19 cellular contexts compared by ENCODE assay signal in genomic region chr17:66698270-66698669, GRCh38.
DNase-seq lines count a peak whose midpoint lies in the region; ATAC-seq, FAIRE-seq and TF ChIP-seq lines count a peak whose summit lies in the region.
"Had no signal": no experiment of that assay in that cellular context is flagged by ENCODE, and none has a peak within 500 bp of the region (broad histone marks: within the 10 kb centered on the region; RNA-seq: fewer than 3 reads in every experiment).

No MANE protein-coding gene starts in this region.

- H3K27me3 ChIP-seq in HepG2 (ENCODE audit: control insufficient read depth in 1 of 2, insufficient read depth in 2 of 2, low read length in 2 of 2) (no peaks in the 10 kb centered on the region), right lobe of liver (no peaks in the 10 kb centered on the region)

- H3K4me1 ChIP-seq in HepG2 (ENCODE audit: insufficient read depth, low read length), result no peaks in the 10 kb centered on the region
- H3K4me1 ChIP-seq in right lobe of liver, result no peaks in the 10 kb centered on the region
- H3K4me1 ChIP-seq: Caco-2 had no signal

- H2AFZ ChIP-seq in HepG2 (ENCODE audit: low read length), result no peak overlapping the region
- H2AFZ ChIP-seq: GM23248 had no signal

- BruUV-seq in HepG2 (replicated peaks; lab: Mats Ljungman, UMichigan), result no TSS peak

- TF ChIP-seq POLR2A in HepG2 (IDR thresholded peaks at IDR 0.05; ENCODE audit: insufficient read depth in 1 of 2, low read depth in 2 of 2, low read length in 2 of 2) (no peak), right lobe of liver (IDR thresholded peaks at IDR 0.05) (no peak)

- TF ChIP-seq CTCF in HepG2 (CRISPR knock-in tag; IDR thresholded peaks at IDR 0.05) (no peak), right lobe of liver (IDR thresholded peaks at IDR 0.05) (no peak), chondrocyte (IDR thresholded peaks at IDR 0.05) (no peak)

- H3K36me3 Mint-ChIP-seq in activated T-cell treated with anti-CD3 and anti-CD28 coated beads, Interleukin-2, amount 50 U/mL, for 72 hours (ENCODE audit: insufficient read depth in 2 of 2), result peaks cover 25 to 53% of the 10 kb centered on the region in 2 donors
- H3K36me3 Mint-ChIP-seq in activated T-helper 17 cell treated with anti-CD3 and anti-CD28 coated beads, Interleukin-2, amount 50 U/mL, for 72 hours (ENCODE audit: low read depth), result peaks cover 78% of the 10 kb centered on the region
- peaks cover 25% of the 10 kb centered on the region for H3K36me3 Mint-ChIP-seq in chondrocyte (ENCODE audit: low read depth)

- intact Hi-C loops in HepG2 (cut with micrococcal nuclease; ENCODE audit: unreplicated experiment) (no loop called here), right lobe of liver (cut with DNase I) (no loop called here)

- ATAC-seq in activated T-cell treated with anti-CD3 and anti-CD28 coated beads, Interleukin-2, amount 50 U/mL, for 72 hours (replicated peaks in 1 of 2), result no peak
- ATAC-seq in HepG2 (no peak), right lobe of liver (no peak), HG02610 (IDR thresholded peaks at IDR 0.05; ENCODE audit: unreplicated experiment) (no peak)
- ATAC-seq in activated T-helper 17 cell treated with anti-CD3 and anti-CD28 coated beads, Interleukin-2, amount 50 U/mL, for 72 hours (replicated peaks), result no peak

- H3K79me2 ChIP-seq in HepG2 (ENCODE audit: insufficient read depth, low read length), result no peaks in the 10 kb centered on the region

- no peaks in the 10 kb centered on the region for H4K20me1 ChIP-seq in HepG2 (ENCODE audit: insufficient read depth, low read length)

- no peak for DNase-seq in activated T-cell treated with anti-CD3 and anti-CD28 coated beads, Interleukin-2, amount 50 U/mL, for 72 hours
- DNase-seq in activated T-cell treated with anti-CD3 and anti-CD28 coated beads for 4 hours (no peak), HepG2 (ENCODE audit: low spot score) (no peak), right lobe of liver (no peak), chondrocyte (ENCODE audit: low spot score) (no peak)
- DNase-seq: C1 segment of cervical spinal cord; Caco-2; CD4-positive, alpha-beta memory T cell; DMS153; DND-41; GM23248; H7; HCEC 1CT; HFFc6 had no signal

- H3K9me3 ChIP-seq in HepG2 (ENCODE audit: low read length) (no peaks in the 10 kb centered on the region), right lobe of liver (no peaks in the 10 kb centered on the region)

- peaks cover 25% of the 10 kb centered on the region for H3K4me1 Mint-ChIP-seq in activated T-cell treated with anti-CD3 and anti-CD28 coated beads, Interleukin-2, amount 50 U/mL, for 72 hours (ENCODE audit: low read depth)
- peaks cover 22% of the 10 kb centered on the region for H3K4me1 Mint-ChIP-seq in activated T-helper 17 cell treated with anti-CD3 and anti-CD28 coated beads, Interleukin-2, amount 50 U/mL, for 72 hours
- H3K4me1 Mint-ChIP-seq in chondrocyte (ENCODE audit: low read depth), result no peaks in the 10 kb centered on the region

- no peak for TF ChIP-seq RAD21 in HepG2 (CRISPR knock-in tag; IDR thresholded peaks at IDR 0.05)

- POLR2A ChIA-PET in HepG2 (lab: Yijun Ruan, JAX), result no interaction called here

- H3K9me3 Mint-ChIP-seq in activated T-cell treated with anti-CD3 and anti-CD28 coated beads, Interleukin-2, amount 50 U/mL, for 72 hours, result peaks cover 2 to 3% of the 10 kb centered on the region in 2 donors
- H3K9me3 Mint-ChIP-seq in activated T-helper 17 cell treated with anti-CD3 and anti-CD28 coated beads, Interleukin-2, amount 50 U/mL, for 72 hours, result peaks cover 4% of the 10 kb centered on the region
- peaks cover 9% of the 10 kb centered on the region for H3K9me3 Mint-ChIP-seq in chondrocyte (ENCODE audit: low read depth)
- H3K9me3 Mint-ChIP-seq: HFFc6 had no signal

- TF ChIP-seq EP300 in HepG2 (IDR thresholded peaks at IDR 0.05; ENCODE audit: low read depth in 2 of 2, low read length in 2 of 2), result no peak
- TF ChIP-seq EP300 in HepG2 (CRISPR knock-in tag; IDR thresholded peaks at IDR 0.05; ENCODE audit: borderline replicate concordance), result no peak

- in situ Hi-C loops in HepG2 (cut with HindIII; ENCODE audit: extremely low pct_ligation_motif_present, low pct_unique_long_range_greater_than_20kb), result no loop called here

- no peak overlapping the region for H3K4me3 Mint-ChIP-seq in activated T-cell treated with anti-CD3 and anti-CD28 coated beads, Interleukin-2, amount 50 U/mL, for 72 hours
- no peak overlapping the region for H3K4me3 Mint-ChIP-seq in activated T-helper 17 cell treated with anti-CD3 and anti-CD28 coated beads, Interleukin-2, amount 50 U/mL, for 72 hours
- H3K4me3 Mint-ChIP-seq in chondrocyte (ENCODE audit: unreplicated experiment), result no peak overlapping the region
- H3K4me3 Mint-ChIP-seq: HFFc6 had no signal

- H3K27me3 Mint-ChIP-seq in activated T-cell treated with anti-CD3 and anti-CD28 coated beads, Interleukin-2, amount 50 U/mL, for 72 hours (ENCODE audit: low read depth), result no peaks in the 10 kb centered on the region
- no peaks in the 10 kb centered on the region for H3K27me3 Mint-ChIP-seq in activated T-helper 17 cell treated with anti-CD3 and anti-CD28 coated beads, Interleukin-2, amount 50 U/mL, for 72 hours
- H3K27me3 Mint-ChIP-seq in chondrocyte (ENCODE audit: low read depth), result no peaks in the 10 kb centered on the region
- H3K27me3 Mint-ChIP-seq: CD4-positive, alpha-beta memory T cell had no signal

- H3K4me2 ChIP-seq in HepG2 (ENCODE audit: low read depth, low read length), result no peak overlapping the region

- H3K9ac ChIP-seq in HepG2 (ENCODE audit: insufficient read depth, low read depth, low read length), result no peak overlapping the region
- H3K9ac ChIP-seq: GM23248 had no signal

- H3K27ac ChIP-seq in HepG2 (ENCODE audit: extremely low read length, insufficient read depth, low read length) (no peak overlapping the region), right lobe of liver (no peak overlapping the region)
- H3K27ac ChIP-seq: GM23248 had no signal

- FAIRE-seq in HepG2 (lab: Jason Lieb, UNC), result no peak
- FAIRE-seq: G401.6, GM19239, H1 had no signal

- H3K27ac Mint-ChIP-seq in activated T-cell treated with anti-CD3 and anti-CD28 coated beads, Interleukin-2, amount 50 U/mL, for 72 hours, result peak overlapping the region; percentile 44
- H3K27ac Mint-ChIP-seq in activated T-helper 17 cell treated with anti-CD3 and anti-CD28 coated beads, Interleukin-2, amount 50 U/mL, for 72 hours, result peak overlapping the region; percentile 47
- no peak overlapping the region for H3K27ac Mint-ChIP-seq in chondrocyte (ENCODE audit: unreplicated experiment)
- H3K27ac Mint-ChIP-seq: HFFc6 had no signal

- no peak overlapping the region for H3K4me3 ChIP-seq in HepG2 (replicated peaks in 1 of 3; ENCODE audit: insufficient read depth in 1 of 3, low read depth in 2 of 3, low read length in 3 of 3)
- no peak overlapping the region for H3K4me3 ChIP-seq in right lobe of liver
- H3K4me3 ChIP-seq: GM23248 had no signal

- H3K36me3 ChIP-seq in HepG2 (replicated peaks in 1 of 2; ENCODE audit: control insufficient read depth in 1 of 2, insufficient read depth in 2 of 2, low read length in 2 of 2) (peaks cover 4 to 40% of the 10 kb centered on the region in 2 experiments), right lobe of liver (peaks cover 0 to 10% (median 2%) of the 10 kb centered on the region in 4 donors)

- CTCF ChIA-PET in HepG2 (lab: Yijun Ruan, JAX; ENCODE audit: low intra/inter-chr PET ratio, low total read pairs), result no interaction called here

TF ChIP-seq in HepG2, 621 proteins besides CTCF, POLR2A, EP300 and RAD21 (continues in another document):
- TF ChIP-seq HMGXB3 (CRISPR knock-in tag; IDR thresholded peaks at IDR 0.05; ENCODE audit: borderline replicate concordance) (no peak), ZBTB8A (CRISPR knock-in tag; IDR thresholded peaks at IDR 0.05; ENCODE audit: borderline replicate concordance, low read depth) (no peak), IKZF1 (IDR thresholded peaks at IDR 0.05) (no peak), TBX3 (IDR thresholded peaks at IDR 0.05; ENCODE audit: borderline replicate concordance) (no peak), ZNF704 (CRISPR knock-in tag; IDR thresholded peaks at IDR 0.05; ENCODE audit: borderline replicate concordance) (no peak), ZNF160 (CRISPR knock-in tag; IDR thresholded peaks at IDR 0.05) (peak; percentile 95)
